8 cellular contexts compared by ENCODE assay signal in genomic region chr20:10647471-10647870, GRCh38. TPM values are rescaled to one million over a fixed set of nuclear protein-coding genes. Genes with fewer than 3 reads are reported as not detected.
DNase-seq lines count a peak whose midpoint lies in the region; ATAC-seq, FAIRE-seq and TF ChIP-seq lines count a peak whose summit lies in the region.

No MANE protein-coding gene starts in this region.

- peak overlapping the region; percentile 98 for H3K27ac Mint-ChIP-seq in astrocyte (ENCODE audit: unreplicated experiment)
- H3K27ac Mint-ChIP-seq in mesothelial cell of epicardium = peak overlapping the region; percentile 94

- H3K4me1 Mint-ChIP-seq in astrocyte (ENCODE audit: low read depth, unreplicated experiment) (peaks cover 77% of the 10 kb centered on the region), mesothelial cell of epicardium (peaks cover 85% of the 10 kb centered on the region)

- peaks cover 49% of the 10 kb centered on the region for H3K4me1 ChIP-seq in astrocyte (ENCODE audit: insufficient read depth, low read length)

- H3K36me3 ChIP-seq in astrocyte (ENCODE audit: insufficient read depth, low read length) = peaks cover 52% of the 10 kb centered on the region

- H4K20me1 ChIP-seq in astrocyte (ENCODE audit: insufficient read depth, low read length) = peaks cover 52% of the 10 kb centered on the region

- no peak overlapping the region for H2AFZ ChIP-seq in astrocyte (ENCODE audit: low read depth, low read length)

- peak overlapping the region; percentile 31 for H3K4me3 Mint-ChIP-seq in astrocyte (ENCODE audit: unreplicated experiment)
- H3K4me3 Mint-ChIP-seq in mesothelial cell of epicardium = no peak overlapping the region

- H3K4me3 ChIP-seq in HFF-Myc (replicated peaks; ENCODE audit: low read depth, low read length) (no peak overlapping the region), astrocyte (ENCODE audit: insufficient read depth, low read depth, low read length) (no peak overlapping the region)

- peaks cover 45% of the 10 kb centered on the region for H3K36me3 Mint-ChIP-seq in astrocyte (ENCODE audit: low read depth, unreplicated experiment)
- H3K36me3 Mint-ChIP-seq in mesothelial cell of epicardium = peaks cover 53% of the 10 kb centered on the region

- H3K27me3 ChIP-seq in astrocyte (ENCODE audit: insufficient read depth, low read length) = no peaks in the 10 kb centered on the region

- H3K27ac ChIP-seq in astrocyte (ENCODE audit: low read depth, low read length) = no peak overlapping the region

- no peak for ATAC-seq in GM18907 (IDR thresholded peaks at IDR 0.05; ENCODE audit: unreplicated experiment)

- H3K9ac ChIP-seq in astrocyte (ENCODE audit: low read length) = peak overlapping the region; percentile 43

- H3K27me3 Mint-ChIP-seq in astrocyte (ENCODE audit: low read depth, unreplicated experiment) (no peaks in the 10 kb centered on the region), mesothelial cell of epicardium (ENCODE audit: low read depth) (no peaks in the 10 kb centered on the region)

- no peaks in the 10 kb centered on the region for H3K9me3 ChIP-seq in astrocyte (ENCODE audit: insufficient read depth, low read depth, low read length)

- H3K79me2 ChIP-seq in astrocyte (ENCODE audit: insufficient read depth, low read length) = peaks cover 14% of the 10 kb centered on the region

- no peak overlapping the region for H3K4me2 ChIP-seq in astrocyte (ENCODE audit: low read length)

- TF ChIP-seq CTCF in HFF-Myc (IDR thresholded peaks at IDR 0.05; ENCODE audit: low read depth, low read length, missing control alignments) (peak; percentile 59), astrocyte (IDR thresholded peaks at IDR 0.05; ENCODE audit: insufficient read depth, low read depth, low read length) (peak; percentile 17), mesothelial cell of epicardium (IDR thresholded peaks at IDR 0.05; ENCODE audit: unreplicated experiment) (peak; percentile 50)

- no peaks in the 10 kb centered on the region for H3K9me3 Mint-ChIP-seq in astrocyte (ENCODE audit: unreplicated experiment)
- no peaks in the 10 kb centered on the region for H3K9me3 Mint-ChIP-seq in mesothelial cell of epicardium

- FAIRE-seq in astrocyte (lab: Jason Lieb, UNC) = no peak

- DNase-seq in EL (peak; percentile 35), HFF-Myc (ENCODE audit: extremely low read depth, low read depth) (no peak), astrocyte (ENCODE audit: low read depth) (no peak), mesothelial cell of epicardium (ENCODE audit: low spot score in 2 of 2, unreplicated experiment in 2 of 2) (no peak), SHP77 (lab: John Stamatoyannopoulos, UW) (no peak), putamen (ENCODE audit: low spot score) (no peak)
- no peak for DNase-seq in NK-92 treated with Interleukin-12 subunit alpha and Interleukin-12 subunit beta, amount 100 ng/mL, for 24 hours (lab: John Stamatoyannopoulos, UW)

RNA-seq across cellular contexts. Expression of gene JAG1, which starts 26.3 kb away (rescaled TPM):
- 278 and 380 TPM in 2 replicates for total RNA-seq in astrocyte
- total RNA-seq in mesothelial cell of epicardium = 70.6 to 74.1 TPM (median 70.9 TPM) in 3 replicates
